1 cellular context compared by ENCODE assay signal in the genomic region with DNA sequence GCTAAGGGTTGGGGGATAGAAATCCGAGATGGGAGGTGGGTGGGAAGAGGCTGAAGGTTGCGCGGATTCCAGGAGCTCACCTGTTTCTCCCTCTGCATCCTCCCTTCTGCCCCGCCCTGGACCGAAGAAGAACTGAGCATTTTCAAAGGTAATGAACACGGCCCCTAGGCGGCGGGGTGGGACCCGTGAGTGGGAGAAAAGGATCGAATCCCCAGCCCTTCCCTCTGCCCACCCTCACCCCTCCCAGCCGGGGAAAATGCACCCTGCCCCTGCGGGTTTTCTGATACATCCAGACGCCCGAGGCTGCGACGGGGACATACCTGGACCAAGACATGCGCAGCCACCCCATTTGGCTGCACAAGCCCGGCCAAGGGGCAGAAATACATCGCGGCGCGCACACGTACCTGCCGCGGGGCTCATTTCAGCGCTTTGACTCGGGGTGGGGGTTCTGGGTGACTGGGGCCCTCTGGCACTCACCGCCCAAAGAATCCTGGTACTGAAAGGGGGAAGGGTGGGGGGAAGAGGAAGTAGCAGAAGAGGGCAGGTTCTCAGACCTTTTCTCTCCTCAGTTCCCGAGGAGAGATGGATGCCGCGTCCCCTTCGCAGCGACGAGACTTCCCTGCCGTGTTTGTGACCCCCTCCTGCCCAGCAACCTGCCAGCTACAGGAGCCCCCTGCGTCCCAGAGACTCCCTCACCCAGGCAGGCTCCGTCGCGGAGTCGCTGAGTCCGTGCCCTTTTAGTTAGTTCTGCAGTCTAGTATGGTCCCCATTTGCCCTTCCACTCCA.
TF ChIP-seq lines count a peak whose summit lies in the region.

No MANE protein-coding gene starts in this region.

TF ChIP-seq in H1, 55 proteins besides CTCF, POLR2A, EP300 and RAD21:
- peak; percentile 82 for TF ChIP-seq KDM4A (IDR thresholded peaks at IDR 0.05; ENCODE audit: low read depth, low read length, severe bottlenecking)
- TF ChIP-seq NANOG (IDR thresholded peaks at IDR 0.05; ENCODE audit: insufficient read depth, low read depth, low read length, poor library complexity, severe bottlenecking): no peak
- TF ChIP-seq SAP30 (IDR thresholded peaks at IDR 0.05; ENCODE audit: insufficient read depth, insufficient replicate concordance, low read length): peak; percentile 37
- TF ChIP-seq SUZ12 (IDR thresholded peaks at IDR 0.05; ENCODE audit: low read length): peak; percentile 29; the same call in 1 of the 2 replicates
- peak; percentile 9 for TF ChIP-seq EZH2 (IDR thresholded peaks at IDR 0.05; ENCODE audit: low read depth, low read length, severe bottlenecking)
TF ChIP-seq in H1: peak in this region for 4.
